In the genomic region with DNA sequence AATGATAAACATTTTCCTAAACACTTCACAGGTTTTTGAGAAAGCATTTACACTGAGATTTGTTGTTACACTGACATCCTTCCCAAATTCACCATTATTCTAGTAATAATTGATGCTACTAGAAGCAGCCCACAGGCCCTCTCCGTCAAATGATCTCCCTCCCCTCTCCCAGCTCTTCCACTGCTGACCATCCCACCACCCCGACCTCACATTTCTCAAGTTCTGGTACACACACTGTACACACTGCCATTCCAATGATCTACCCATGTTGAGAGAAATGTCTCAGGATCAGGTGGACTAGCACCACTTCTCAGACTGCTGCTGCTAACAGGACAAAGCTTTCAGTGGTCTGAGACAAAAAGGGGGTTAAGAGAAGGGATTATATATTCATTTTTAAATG, we compare ENCODE assay signal across 16 cellular contexts. TPM values are rescaled to one million over a fixed set of nuclear protein-coding genes. Genes with fewer than 3 reads are reported as not detected.
DNase-seq lines count a peak whose midpoint lies in the region; ATAC-seq and TF ChIP-seq lines count a peak whose summit lies in the region.
"Had no signal": no experiment of that assay in that cellular context is flagged by ENCODE, and none has a peak within 500 bp of the region (broad histone marks: within the 10 kb centered on the region; RNA-seq: fewer than 3 reads in every experiment).

No MANE protein-coding gene starts in this region.

- no TSS peak for BruUV-seq in Panc1 (replicated peaks; lab: Mats Ljungman, UMichigan)

- 64 to 74% methylated on average over 2 of the region's 2 CpGs for WGBS in testis, 2 donors
- 87 to 92% methylated on average over 2 of the region's 2 CpGs for WGBS in upper lobe of left lung, 2 donors

- no peak for TF ChIP-seq EP300 in upper lobe of left lung (IDR thresholded peaks at IDR 0.05)

- peaks cover 26% of the 10 kb centered on the region for H3K4me1 Mint-ChIP-seq in endothelial cell (ENCODE audit: unreplicated experiment)
- peaks cover 51% of the 10 kb centered on the region for H3K4me1 Mint-ChIP-seq in stimulated activated effector memory CD8-positive, alpha-beta T cell treated with anti-CD3 and anti-CD28 coated beads, Interleukin-12 subunit alpha, Interleukin-12 subunit beta, amount 100 ng/mL, for 72 hours

- TF ChIP-seq CTCF in GM12864 (IDR thresholded peaks at IDR 0.05; ENCODE audit: low read depth, low read length, missing control alignments) (no peak), Panc1 (IDR thresholded peaks at IDR 0.05) (no peak), endothelial cell (IDR thresholded peaks at IDR 0.05; ENCODE audit: unreplicated experiment) (no peak), testis (IDR thresholded peaks at IDR 0.05) (no peak), upper lobe of left lung (IDR thresholded peaks at IDR 0.05) (no peak)

- no peak for ATAC-seq in Panc1
- no peak for ATAC-seq in stimulated activated effector memory CD8-positive, alpha-beta T cell treated with anti-CD3 and anti-CD28 coated beads, Interleukin-12 subunit alpha, Interleukin-12 subunit beta, amount 100 ng/mL, for 72 hours
- ATAC-seq in upper lobe of left lung (ENCODE audit: low FRiP score in 2 of 2): no peak
- ATAC-seq: activated CD4-positive, CD25-positive, alpha-beta regulatory T cell treated with anti-CD3 and anti-CD28 coated beads, Interleukin-2, amount 50 U/mL, for 24 hours; heart right ventricle; psoas muscle had no signal

- H3K4me3 Mint-ChIP-seq in endothelial cell (ENCODE audit: unreplicated experiment): no peak overlapping the region
- H3K4me3 Mint-ChIP-seq in stimulated activated effector memory CD8-positive, alpha-beta T cell treated with anti-CD3 and anti-CD28 coated beads, Interleukin-12 subunit alpha, Interleukin-12 subunit beta, amount 100 ng/mL, for 72 hours: peak overlapping the region; percentile 15

- H3K27ac ChIP-seq in Panc1 (ENCODE audit: low read length): peak overlapping the region; percentile 96
- H3K27ac ChIP-seq in testis: no peak overlapping the region
- no peak overlapping the region for H3K27ac ChIP-seq in upper lobe of left lung
- H3K27ac ChIP-seq: psoas muscle, tibial artery had no signal

- DNase-seq in GM12864 (ENCODE audit: low read depth) (no peak), Panc1 (ENCODE audit: low read depth, low spot score) (no peak), endothelial cell (ENCODE audit: low spot score) (no peak), T-helper 1 cell (no peak), testis (no peak), upper lobe of left lung (no peak), AG20443 (ENCODE audit: low spot score) (no peak)
- no peak for DNase-seq in stimulated activated effector memory CD8-positive, alpha-beta T cell treated with anti-CD3 and anti-CD28 coated beads, Interleukin-12 subunit alpha, Interleukin-12 subunit beta, amount 100 ng/mL, for 72 hours (ENCODE audit: low spot score in 2 of 2)
- DNase-seq: CD4-positive, alpha-beta T cell; heart right ventricle; NCI-H1092 treated with DMSO at 0.1 percent for 48 hours; psoas muscle; SW 1271; tibial artery had no signal

- no peaks in the 10 kb centered on the region for H3K27me3 Mint-ChIP-seq in endothelial cell (ENCODE audit: unreplicated experiment)
- H3K27me3 Mint-ChIP-seq: activated naive CD4-positive, alpha-beta T cell treated with anti-CD3 and anti-CD28 coated beads, Interleukin-2, amount 50 U/mL, for 24 hours; CD4-positive, alpha-beta T cell had no signal

- POLR2A ChIA-PET in Panc1 (lab: Charles Lee): no interaction called here

- peak overlapping the region; percentile 73 for H3K4me3 ChIP-seq in GM12864 (ENCODE audit: low read depth, low read length)
- H3K4me3 ChIP-seq in Panc1 (ENCODE audit: low read depth in 2 of 2, low read length in 2 of 2): peak overlapping the region; percentile 66 to 86; a peak in 3 of 4 replicates
- no peak overlapping the region for H3K4me3 ChIP-seq in testis
- H3K4me3 ChIP-seq in upper lobe of left lung: no peak overlapping the region
- H3K4me3 ChIP-seq: psoas muscle, tibial artery had no signal

- peaks cover 10% of the 10 kb centered on the region for H3K36me3 Mint-ChIP-seq in endothelial cell (ENCODE audit: low read depth, unreplicated experiment)
- peaks cover 7% of the 10 kb centered on the region for H3K36me3 Mint-ChIP-seq in stimulated activated effector memory CD8-positive, alpha-beta T cell treated with anti-CD3 and anti-CD28 coated beads, Interleukin-12 subunit alpha, Interleukin-12 subunit beta, amount 100 ng/mL, for 72 hours

- CTCF ChIA-PET in Panc1 (lab: Charles Lee): no interaction called here

- H3K36me3 ChIP-seq in Panc1 (ENCODE audit: control insufficient read depth, insufficient read depth, low read length) (no peaks in the 10 kb centered on the region; the same call in 1 of the 2 replicates), testis (ENCODE audit: low read depth, missing control alignments) (no peaks in the 10 kb centered on the region), upper lobe of left lung (no peaks in the 10 kb centered on the region)
- H3K36me3 ChIP-seq: tibial artery had no signal

- H3K27ac Mint-ChIP-seq in endothelial cell (ENCODE audit: unreplicated experiment): peak overlapping the region; percentile 76
- H3K27ac Mint-ChIP-seq in stimulated activated effector memory CD8-positive, alpha-beta T cell treated with anti-CD3 and anti-CD28 coated beads, Interleukin-12 subunit alpha, Interleukin-12 subunit beta, amount 100 ng/mL, for 72 hours: peak overlapping the region; percentile 6
- H3K27ac Mint-ChIP-seq: CD4-positive, alpha-beta T cell had no signal

- TF ChIP-seq POLR2A in testis (IDR thresholded peaks at IDR 0.05) (no peak), upper lobe of left lung (IDR thresholded peaks at IDR 0.05) (no peak)

- intact Hi-C loops in Panc1 (cut with micrococcal nuclease; ENCODE audit: unreplicated experiment): no loop called here
- intact Hi-C loops in testis (cut with DNase I; ENCODE audit: low total_unique reads): no loop called here

- in situ Hi-C loops in Panc1 (cut with HindIII; ENCODE audit: low pct_unique_long_range_greater_than_20kb, low sequenced_read_pairs): no loop called here

- H3K27me3 ChIP-seq in Panc1 (ENCODE audit: control insufficient read depth, insufficient read depth, low read length): no peaks in the 10 kb centered on the region
- no peaks in the 10 kb centered on the region for H3K27me3 ChIP-seq in testis
- H3K27me3 ChIP-seq in upper lobe of left lung: no peaks in the 10 kb centered on the region
- H3K27me3 ChIP-seq: heart right ventricle, tibial artery had no signal

- no peaks in the 10 kb centered on the region for H3K9me3 ChIP-seq in Panc1 (ENCODE audit: control insufficient read depth, insufficient read depth, low read depth, low read length)
- no peaks in the 10 kb centered on the region for H3K9me3 ChIP-seq in testis
- H3K9me3 ChIP-seq in upper lobe of left lung: no peaks in the 10 kb centered on the region
- H3K9me3 ChIP-seq: heart right ventricle, psoas muscle, tibial artery had no signal

- H3K4me1 ChIP-seq in Panc1 (ENCODE audit: control insufficient read depth, insufficient read depth, low read length): peaks cover 11% of the 10 kb centered on the region
- H3K4me1 ChIP-seq in testis: peaks cover 7% of the 10 kb centered on the region
- H3K4me1 ChIP-seq in upper lobe of left lung: peaks cover 12 to 37% (median 22%) of the 10 kb centered on the region in 4 donors

- H3K9me3 Mint-ChIP-seq in endothelial cell (ENCODE audit: unreplicated experiment): no peaks in the 10 kb centered on the region
- no peaks in the 10 kb centered on the region for H3K9me3 Mint-ChIP-seq in stimulated activated effector memory CD8-positive, alpha-beta T cell treated with anti-CD3 and anti-CD28 coated beads, Interleukin-12 subunit alpha, Interleukin-12 subunit beta, amount 100 ng/mL, for 72 hours
- H3K9me3 Mint-ChIP-seq: activated naive CD4-positive, alpha-beta T cell treated with anti-CD3 and anti-CD28 coated beads, Interleukin-2, amount 50 U/mL, for 24 hours; CD4-positive, alpha-beta T cell had no signal

RNA-seq across cellular contexts. Expression of gene TBC1D5, which starts 3.5 kb away (rescaled TPM):
- total RNA-seq in Panc1 (2021; ENCODE audit: unreplicated experiment): 30.4 TPM
- polyA plus RNA-seq in Panc1 (2012; ENCODE audit: insufficient read length): 11.7 TPM
- 48.2 TPM for total RNA-seq in endothelial cell (ENCODE audit: unreplicated experiment)
- 10 to 100 TPM; 95.4 to 98.1 TPM for total RNA-seq in testis
- polyA plus RNA-seq in testis (ENCODE audit: insufficient read depth, low read depth, low replicate concordance): 47.8 TPM
- 100 to 1,000 TPM in 1 of 6 donors, 10 to 100 TPM in 5; 53.0 to 135 (median 63.3) TPM for total RNA-seq in upper lobe of left lung

Comparison
In these comparisons a context has a peak if more than half of its experiments do, and no peak if none do; other contexts are left out.
1. H3K4me3 ChIP-seq: peak in GM12864 (single experiment) and Panc1 (2 of 2); none in testis (0 of 2) and upper lobe of left lung (0 of 4).